Comparison of ENCODE assay signal across 34 cellular contexts in genomic region chr5:119200795-119201194, GRCh38.
DNase-seq lines count a peak whose midpoint lies in the region; ATAC-seq and TF ChIP-seq lines count a peak whose summit lies in the region.
"Had no signal": no experiment of that assay in that cellular context is flagged by ENCODE, and none has a peak within 500 bp of the region (broad histone marks: within the 10 kb centered on the region; RNA-seq: fewer than 3 reads in every experiment).

No MANE protein-coding gene starts in this region.

- H4K8ac ChIP-seq in H9 (replicated peaks; ENCODE audit: insufficient read length, low read depth, low read length), result no peak overlapping the region

- ATAC-seq in HG03045 (IDR thresholded peaks at IDR 0.05; ENCODE audit: unreplicated experiment) (no peak), GM19023 (IDR thresholded peaks at IDR 0.05; ENCODE audit: unreplicated experiment) (no peak)
- ATAC-seq: effector memory CD8-positive, alpha-beta T cell; esophagus mucosa; PC-3; Right ventricle myocardium inferior; sciatic nerve; stimulated activated effector memory CD8-positive, alpha-beta T cell treated with anti-CD3 and anti-CD28 coated beads, Interleukin-12 subunit alpha, Interleukin-12 subunit beta, amount 100 ng/mL, for 72 hours; upper lobe of right lung had no signal

- H2AK5ac ChIP-seq in H9 (ENCODE audit: insufficient read length, low read length), result no peak overlapping the region

- no peak overlapping the region for H3K18ac ChIP-seq in H9 (ENCODE audit: insufficient read length, low read depth, low read length)

- H2BK15ac ChIP-seq in H9 (ENCODE audit: low read depth, low read length), result no peak overlapping the region

- no peaks in the 10 kb centered on the region for H3K23me2 ChIP-seq in H9 (ENCODE audit: insufficient read length, low read depth, low read length, poor library complexity, severe bottlenecking)

- H3K4me3 Mint-ChIP-seq in H9, result no peak overlapping the region
- H3K4me3 Mint-ChIP-seq: activated naive CD8-positive, alpha-beta T cell treated with anti-CD3 and anti-CD28 coated beads for 36 hours; effector memory CD8-positive, alpha-beta T cell; stimulated activated effector memory CD8-positive, alpha-beta T cell treated with anti-CD3 and anti-CD28 coated beads, Interleukin-12 subunit alpha, Interleukin-12 subunit beta, amount 100 ng/mL, for 72 hours had no signal

- H4K5ac ChIP-seq in H9 (ENCODE audit: insufficient read length, low read depth, low read length), result no peak overlapping the region

- H3K79me1 ChIP-seq in H9 (ENCODE audit: insufficient read depth, low read depth, low read length, poor library complexity, severe bottlenecking), result no peaks in the 10 kb centered on the region

- no peak overlapping the region for H3K4ac ChIP-seq in H9 (ENCODE audit: low read depth, low read length)

- H3K4me1 ChIP-seq in H9 (ENCODE audit: insufficient read depth, low read length), result no peaks in the 10 kb centered on the region
- H3K4me1 ChIP-seq: colonic mucosa, upper lobe of right lung had no signal

- H2BK120ac ChIP-seq in H9 (ENCODE audit: low read depth, low read length, poor library complexity, severe bottlenecking), result no peak overlapping the region

- H3T11ph ChIP-seq in H9 (ENCODE audit: low read length), result no peak overlapping the region

- H3K27ac Mint-ChIP-seq in H9, result peak overlapping the region; percentile 13 to 28 (median 17); a peak in 5 of 7 replicates
- H3K27ac Mint-ChIP-seq: activated naive CD8-positive, alpha-beta T cell treated with anti-CD3 and anti-CD28 coated beads for 36 hours; progenitor cell of endocrine pancreas; stimulated activated effector memory CD8-positive, alpha-beta T cell treated with anti-CD3 and anti-CD28 coated beads, Interleukin-12 subunit alpha, Interleukin-12 subunit beta, amount 100 ng/mL, for 72 hours had no signal

- DNase-seq in H9 (no peak), NOMO-1 treated with dmso at 0.1 percent for 144 hours (lab: John Stamatoyannopoulos, UW; ENCODE audit: unreplicated experiment) (peak; percentile 15), dermis blood vessel endothelial cell (peak; percentile 37), pons (ENCODE audit: low spot score) (peak; percentile 24), SK-N-DZ (ENCODE audit: low spot score) (no peak)
- DNase-seq: activated effector memory CD4-positive, alpha-beta T cell treated with anti-CD3 and anti-CD28 coated beads, Interleukin-2, amount 50 U/mL, for 16 hours; activated naive CD8-positive, alpha-beta T cell treated with anti-CD3 and anti-CD28 coated beads for 36 hours; activated T-cell treated with anti-CD3 and anti-CD28 coated beads for 4 hours; aorta; Calu3; colonic mucosa; DND-41; effector memory CD8-positive, alpha-beta T cell; foreskin fibroblast; KG1; mammary epithelial cell; MM.1S; NCI-H146; NCI-H2107; NCI-H774; PC-3; stimulated activated CD4-positive, alpha-beta T cell treated with anti-CD3 and anti-CD28 coated beads, Interleukin-12 subunit alpha, Interleukin-12 subunit beta, amount 100 ng/mL, for 4 hours; stimulated activated CD4-positive, alpha-beta T cell treated with anti-CD3 and anti-CD28 coated beads, Interleukin-4, amount 100 ng/mL, for 24 hours; SW 1271; upper lobe of right lung had no signal

- H3K9me3 ChIP-seq in H9 (ENCODE audit: control insufficient read depth, low read depth, low read length), result no peaks in the 10 kb centered on the region
- H3K9me3 ChIP-seq: colonic mucosa, neutrophil, upper lobe of right lung had no signal

- H3K4me1 Mint-ChIP-seq in H9, result no peaks in the 10 kb centered on the region

- H3K14ac ChIP-seq in H9 (ENCODE audit: insufficient read depth, low read length), result no peak overlapping the region

- peaks cover 21 to 61% (median 53%) of the 10 kb centered on the region in 3 experiments; a peak in 6 of 7 replicates for H3K36me3 Mint-ChIP-seq in H9 (ENCODE audit: insufficient read depth in 1 of 3, low read depth in 3 of 3)

- H3K9ac ChIP-seq in H9 (ENCODE audit: extremely low read depth, insufficient read length, low read length), result no peak overlapping the region

- no peak overlapping the region for H4K91ac ChIP-seq in H9 (ENCODE audit: insufficient read length, low read depth, low read length)

- no peaks in the 10 kb centered on the region for H3K9me3 Mint-ChIP-seq in H9
- H3K9me3 Mint-ChIP-seq: effector memory CD8-positive, alpha-beta T cell; stimulated activated effector memory CD8-positive, alpha-beta T cell treated with anti-CD3 and anti-CD28 coated beads, Interleukin-12 subunit alpha, Interleukin-12 subunit beta, amount 100 ng/mL, for 72 hours had no signal

- H3K27ac ChIP-seq in H9 (ENCODE audit: insufficient read length, low read depth, low read length), result no peak overlapping the region
- H3K27ac ChIP-seq: C4-2B, colonic mucosa, neutrophil, upper lobe of right lung had no signal

- no peaks in the 10 kb centered on the region for H4K20me1 ChIP-seq in H9 (ENCODE audit: control insufficient read depth, insufficient read depth, insufficient read length)

- H3K27me3 ChIP-seq in H9 (ENCODE audit: insufficient read depth, low read length), result no peaks in the 10 kb centered on the region
- H3K27me3 ChIP-seq: colonic mucosa, neutrophil, upper lobe of right lung had no signal

- H3K4me2 ChIP-seq in H9 (ENCODE audit: insufficient read depth, insufficient read length, low read length), result no peak overlapping the region

- H2BK12ac ChIP-seq in H9 (ENCODE audit: insufficient read length, low read depth, low read length), result no peak overlapping the region

- H2BK5ac ChIP-seq in H9 (ENCODE audit: insufficient read length, low read length), result no peak overlapping the region

- H3K27me3 Mint-ChIP-seq in H9 (ENCODE audit: low read depth), result no peaks in the 10 kb centered on the region
- H3K27me3 Mint-ChIP-seq: activated naive CD8-positive, alpha-beta T cell treated with anti-CD3 and anti-CD28 coated beads for 36 hours; effector memory CD8-positive, alpha-beta T cell; progenitor cell of endocrine pancreas had no signal

- no peak overlapping the region for H2AFZ ChIP-seq in H9 (ENCODE audit: low read length)

- no peak overlapping the region for H2BK20ac ChIP-seq in H9 (ENCODE audit: low read depth, low read length, poor library complexity, severe bottlenecking)

- H3K79me2 ChIP-seq in H9 (ENCODE audit: insufficient read depth, low read length), result no peaks in the 10 kb centered on the region

- TF ChIP-seq CTCF in H9 (conservative IDR thresholded peaks at IDR 0.05), result no peak

- no peak overlapping the region for H3K56ac ChIP-seq in H9 (ENCODE audit: insufficient read length, low read depth, low read length)

- no peak overlapping the region for H3K23ac ChIP-seq in H9 (ENCODE audit: insufficient read length, low read depth, low read length)

Comparison
In these comparisons a context has a peak if more than half of its experiments do, and no peak if none do; other contexts are left out.
1. DNase-seq: peak in NOMO-1 treated with dmso at 0.1 percent for 144 hours (single experiment), dermis blood vessel endothelial cell (single experiment) and pons (single experiment); none in H9 (single experiment) and SK-N-DZ (single experiment).